In genomic region chr5:104513194-104513602, GRCh38 we compare ENCODE assay signal across 16 cellular contexts.
DNase-seq lines count a peak whose midpoint lies in the region; ATAC-seq and TF ChIP-seq lines count a peak whose summit lies in the region.
"Had no signal": no experiment of that assay in that cellular context is flagged by ENCODE, and none has a peak within 500 bp of the region (broad histone marks: within the 10 kb centered on the region; RNA-seq: fewer than 3 reads in every experiment).

No MANE protein-coding gene starts in this region.

- CTCF ChIA-PET in activated CD8-positive, alpha-beta memory T cell treated with anti-CD3 and anti-CD28 coated beads, Interleukin-2, amount 10 ng/mL, durations not matched to agents 7 days and 5 days (lab: Charles Lee): no interaction called here

- H3K27ac ChIP-seq in ACC112 (ENCODE audit: low read depth, low read length) (peak overlapping the region; percentile 49), HUES48 (ENCODE audit: low read depth, low read length) (peak overlapping the region; percentile 64), ascending aorta (no peak overlapping the region)
- H3K27ac ChIP-seq: upper lobe of left lung had no signal

- no peaks in the 10 kb centered on the region for H3K79me2 ChIP-seq in ACC112 (ENCODE audit: control insufficient read depth, insufficient read depth, low read length, unreplicated experiment)

- peaks cover 12% of the 10 kb centered on the region for H3K9me3 Mint-ChIP-seq in activated CD8-positive, alpha-beta memory T cell treated with anti-CD3 and anti-CD28 coated beads, Interleukin-2, amount 10 ng/mL, durations not matched to agents 7 days and 5 days (ENCODE audit: low read depth)

- no peaks in the 10 kb centered on the region for H3K27me3 ChIP-seq in ACC112 (ENCODE audit: insufficient read depth, low read length)
- H3K27me3 ChIP-seq in HUES48 (ENCODE audit: control insufficient read depth, insufficient read depth, low read length): no peaks in the 10 kb centered on the region
- no peaks in the 10 kb centered on the region for H3K27me3 ChIP-seq in ascending aorta
- H3K27me3 ChIP-seq: upper lobe of left lung had no signal

- H3K9me3 ChIP-seq in HUES48 (ENCODE audit: control insufficient read depth, insufficient read depth, low read length) (peaks cover 20% of the 10 kb centered on the region), ascending aorta (peaks cover 0 to 9% of the 10 kb centered on the region in 2 donors)

- H2AFZ ChIP-seq in ACC112 (ENCODE audit: low read length, unreplicated experiment): peak overlapping the region; percentile 53

- no peak overlapping the region for H3K4me3 Mint-ChIP-seq in activated CD8-positive, alpha-beta memory T cell treated with anti-CD3 and anti-CD28 coated beads, Interleukin-2, amount 10 ng/mL, durations not matched to agents 7 days and 5 days
- H3K4me3 Mint-ChIP-seq: activated CD8-positive, alpha-beta T cell treated with anti-CD3 and anti-CD28 coated beads, Interleukin-2, amount 10 ng/mL, durations not matched to agents 7 days and 5 days had no signal

- no peak for ATAC-seq in GM18511 (IDR thresholded peaks at IDR 0.05; ENCODE audit: unreplicated experiment)
- no peak for ATAC-seq in activated CD8-positive, alpha-beta memory T cell treated with anti-CD3 and anti-CD28 coated beads, Interleukin-2, amount 10 ng/mL, durations not matched to agents 7 days and 5 days
- ATAC-seq: activated CD8-positive, alpha-beta T cell treated with anti-CD3 and anti-CD28 coated beads, Interleukin-2, amount 10 ng/mL, durations not matched to agents 7 days and 5 days had no signal

- no peak overlapping the region for H3K9ac ChIP-seq in HUES48 (ENCODE audit: low read depth, low read length)

- H3K36me3 ChIP-seq in ACC112 (ENCODE audit: insufficient read depth, low read length): 0 out of 2 replicates have a peak, but pooled peaks cover 4% of the 10 kb centered on the region
- no peaks in the 10 kb centered on the region for H3K36me3 ChIP-seq in HUES48 (ENCODE audit: control insufficient read depth, insufficient read depth, low read length)
- no peaks in the 10 kb centered on the region for H3K36me3 ChIP-seq in ascending aorta
- H3K36me3 ChIP-seq: upper lobe of left lung had no signal

- H3K27me3 Mint-ChIP-seq in activated CD8-positive, alpha-beta memory T cell treated with anti-CD3 and anti-CD28 coated beads, Interleukin-2, amount 10 ng/mL, durations not matched to agents 7 days and 5 days: no peaks in the 10 kb centered on the region

- H3K4me3 ChIP-seq in ACC112 (ENCODE audit: low read depth, low read length) (peak overlapping the region; percentile 58), HUES48 (ENCODE audit: low read depth, low read length) (no peak overlapping the region), ascending aorta (no peak overlapping the region)
- H3K4me3 ChIP-seq: upper lobe of left lung had no signal

- no peak for TF ChIP-seq CTCF in ascending aorta (IDR thresholded peaks at IDR 0.05)

- intact Hi-C loops in ascending aorta (cut with DNase I): no loop called here

- no peak overlapping the region for H3K27ac Mint-ChIP-seq in activated CD8-positive, alpha-beta memory T cell treated with anti-CD3 and anti-CD28 coated beads, Interleukin-2, amount 10 ng/mL, durations not matched to agents 7 days and 5 days
- H3K27ac Mint-ChIP-seq: activated CD8-positive, alpha-beta T cell treated with anti-CD3 and anti-CD28 coated beads, Interleukin-2, amount 10 ng/mL, durations not matched to agents 7 days and 5 days had no signal

- H3K36me3 Mint-ChIP-seq in activated CD8-positive, alpha-beta memory T cell treated with anti-CD3 and anti-CD28 coated beads, Interleukin-2, amount 10 ng/mL, durations not matched to agents 7 days and 5 days: no peaks in the 10 kb centered on the region

- peak; percentile 75 for DNase-seq in astrocyte of the hippocampus (ENCODE audit: low read depth, low spot score)
- peak; percentile 39 for DNase-seq in kidney tubule cell (ENCODE audit: low spot score)
- no peak for DNase-seq in OCI-M2 (lab: John Stamatoyannopoulos, UW; ENCODE audit: unreplicated experiment)
- DNase-seq in ascending aorta (ENCODE audit: low spot score in 2 of 2): no peak
- DNase-seq in activated CD8-positive, alpha-beta memory T cell treated with anti-CD3 and anti-CD28 coated beads, Interleukin-2, amount 10 ng/mL, durations not matched to agents 7 days and 5 days: no peak
- DNase-seq: activated CD8-positive, alpha-beta T cell treated with anti-CD3 and anti-CD28 coated beads, Interleukin-2, amount 10 ng/mL, durations not matched to agents 7 days and 5 days; cortex of kidney; DMS53; left cardiac atrium; stimulated activated CD4-positive, alpha-beta T cell treated with anti-CD3 and anti-CD28 coated beads, Interleukin-15, amount 100 ng/mL, for 24 hours; stimulated activated CD8-positive, alpha-beta memory T cell treated with anti-CD3 and anti-CD28 coated beads, Interleukin-4, amount 100 ng/mL, for 48 hours; T-helper 9 cell; upper lobe of left lung had no signal

- no peaks in the 10 kb centered on the region for H3K4me1 Mint-ChIP-seq in activated CD8-positive, alpha-beta memory T cell treated with anti-CD3 and anti-CD28 coated beads, Interleukin-2, amount 10 ng/mL, durations not matched to agents 7 days and 5 days

- H3K4me1 ChIP-seq in ACC112 (ENCODE audit: control insufficient read depth, insufficient read depth, low read length, unreplicated experiment) (peaks cover 16% of the 10 kb centered on the region), HUES48 (ENCODE audit: control insufficient read depth, insufficient read depth, low read length) (peaks cover 34% of the 10 kb centered on the region), ascending aorta (no peaks in the 10 kb centered on the region)
- H3K4me1 ChIP-seq: upper lobe of left lung had no signal

Comparison
In these comparisons a context has a peak if more than half of its experiments do, and no peak if none do; other contexts are left out.
1. H3K27ac ChIP-seq: peak in ACC112 (single experiment) and HUES48 (single experiment); none in ascending aorta (0 of 2).
2. DNase-seq: peak in astrocyte of the hippocampus (single experiment) and kidney tubule cell (single experiment); none in OCI-M2 (single experiment), ascending aorta (0 of 2) and activated CD8-positive, alpha-beta memory T cell treated with anti-CD3 and anti-CD28 coated beads, Interleukin-2, amount 10 ng/mL, durations not matched to agents 7 days and 5 days (single experiment).